10 cellular contexts compared by ENCODE assay signal in the genomic region with DNA sequence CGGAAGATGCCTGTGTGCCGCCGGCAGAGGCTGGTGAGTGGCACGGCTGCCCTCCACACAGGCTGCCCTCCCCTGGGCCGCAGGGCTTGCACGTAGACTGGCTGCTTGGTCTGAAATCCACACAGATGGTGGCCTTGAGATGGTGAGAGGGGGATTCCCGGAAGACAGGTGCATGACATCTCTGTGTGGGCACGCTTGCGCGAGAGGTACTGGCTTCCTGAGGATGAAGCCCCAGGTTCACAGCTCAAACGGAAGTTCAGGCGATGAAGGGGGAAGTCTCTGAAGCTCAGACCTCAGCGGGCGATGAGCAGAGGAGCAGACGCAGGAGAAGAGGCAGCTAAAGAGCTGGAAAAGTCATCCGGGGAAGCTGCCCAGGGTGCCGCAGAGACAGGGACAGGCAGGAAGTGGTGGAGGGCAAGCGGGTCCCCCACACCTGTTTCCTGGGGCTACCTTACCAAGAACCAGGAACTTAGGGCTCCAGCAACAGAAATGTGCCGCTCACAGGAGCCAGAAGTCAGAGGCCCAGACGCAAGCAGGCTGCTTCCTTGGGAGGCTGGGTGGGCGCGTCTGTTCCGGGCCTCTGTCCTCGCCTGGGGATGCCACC. TPM values are rescaled to one million over a fixed set of nuclear protein-coding genes. Genes with fewer than 3 reads are reported as not detected.
DNase-seq lines count a peak whose midpoint lies in the region; ATAC-seq and TF ChIP-seq lines count a peak whose summit lies in the region.
"Had no signal": no experiment of that assay in that cellular context is flagged by ENCODE, and none has a peak within 500 bp of the region (broad histone marks: within the 10 kb centered on the region; RNA-seq: fewer than 3 reads in every experiment).

No MANE protein-coding gene starts in this region.

- H3K9me3 ChIP-seq in HAP-1 (no peaks in the 10 kb centered on the region), tibial artery (no peaks in the 10 kb centered on the region)
- H3K9me3 ChIP-seq: upper lobe of left lung had no signal

- H3K27me3 ChIP-seq in HAP-1 (ENCODE audit: low read depth) (no peaks in the 10 kb centered on the region), tibial artery (peaks cover 0 to 12% of the 10 kb centered on the region in 2 donors)

- H3K4me3 ChIP-seq in HAP-1, result no peak overlapping the region
- no peak overlapping the region for H3K4me3 ChIP-seq in tibial artery

- H3K4me3 Mint-ChIP-seq in brain, result no peak overlapping the region
- peak overlapping the region; percentile 71 for H3K4me3 Mint-ChIP-seq in stimulated activated memory B cell treated with anti-CD40 and anti-IgM and Interleukin-4, amounts not matched to agents 10 μg/mL and 1 μg/mL and 100 μg/mL, for 72 hours

- in situ Hi-C loops in HAP-1 (cut with MboI; ENCODE audit: low sequenced_read_pairs), result no loop called here

- peak; percentile 79 for ATAC-seq in stimulated activated memory B cell treated with anti-CD40 and anti-IgM and Interleukin-4, amounts not matched to agents 10 μg/mL and 1 μg/mL and 100 μg/mL, for 72 hours
- no peak for ATAC-seq in HG02798 (IDR thresholded peaks at IDR 0.05; ENCODE audit: poor library complexity, unreplicated experiment)

- no peaks in the 10 kb centered on the region for H3K9me3 Mint-ChIP-seq in brain
- H3K9me3 Mint-ChIP-seq in stimulated activated memory B cell treated with anti-CD40 and anti-IgM and Interleukin-4, amounts not matched to agents 10 μg/mL and 1 μg/mL and 100 μg/mL, for 72 hours, result no peaks in the 10 kb centered on the region

- peaks cover 9% of the 10 kb centered on the region for H3K4me1 Mint-ChIP-seq in brain
- peaks cover 70% of the 10 kb centered on the region for H3K4me1 Mint-ChIP-seq in stimulated activated memory B cell treated with anti-CD40 and anti-IgM and Interleukin-4, amounts not matched to agents 10 μg/mL and 1 μg/mL and 100 μg/mL, for 72 hours

- no peaks in the 10 kb centered on the region for H3K27me3 Mint-ChIP-seq in brain
- H3K27me3 Mint-ChIP-seq in stimulated activated memory B cell treated with anti-CD40 and anti-IgM and Interleukin-4, amounts not matched to agents 10 μg/mL and 1 μg/mL and 100 μg/mL, for 72 hours, result no peaks in the 10 kb centered on the region

- H3K4me1 ChIP-seq in HAP-1 (peaks cover 4% of the 10 kb centered on the region), tibial artery (peaks cover 0 to 16% (median 8%) of the 10 kb centered on the region in 4 donors)

- no peak overlapping the region for H3K27ac ChIP-seq in tibial artery

- peak overlapping the region in 3 of 5 experiments; percentile 4 to 91 (median 19) for H3K27ac Mint-ChIP-seq in brain
- H3K27ac Mint-ChIP-seq in stimulated activated memory B cell treated with anti-CD40 and anti-IgM and Interleukin-4, amounts not matched to agents 10 μg/mL and 1 μg/mL and 100 μg/mL, for 72 hours, result peak overlapping the region; percentile 89

- intact Hi-C loops in tibial artery (cut with DNase I; ENCODE audit: low total_unique reads), result loop anchor here (5.0 kb wide), 1 partner anchor 282 kb away; no protein-coding TSS in a partner anchor

- TF ChIP-seq CTCF in GM20000 (IDR thresholded peaks at IDR 0.05; ENCODE audit: extremely low read depth, missing control alignments), result no peak
- TF ChIP-seq CTCF in brain (conservative IDR thresholded peaks at IDR 0.05), result no peak
- TF ChIP-seq CTCF in tibial artery (IDR thresholded peaks at IDR 0.05), result no peak

- peaks cover 7% of the 10 kb centered on the region; the same call in 1 of the 2 replicates for H3K36me3 ChIP-seq in HAP-1 (replicated peaks)
- H3K36me3 ChIP-seq in tibial artery, result peaks cover 4 to 50% (median 26%) of the 10 kb centered on the region in 3 donors

- peak; percentile 77 for DNase-seq in GM20000 (ENCODE audit: low spot score)
- peak; percentile 63 for DNase-seq in activated CD4-positive, CD25-positive, alpha-beta regulatory T cell treated with anti-CD3 and anti-CD28 coated beads, Interleukin-2, amount 50 U/mL, for 72 hours
- DNase-seq in HAP-1 (ENCODE audit: low spot score in 2 of 2), result no peak
- no peak for DNase-seq in OCI-M2 (lab: John Stamatoyannopoulos, UW; ENCODE audit: unreplicated experiment)
- no peak for DNase-seq in tibial artery
- DNase-seq: NCI-H2029 had no signal

- no peaks in the 10 kb centered on the region for H3K36me3 Mint-ChIP-seq in brain
- H3K36me3 Mint-ChIP-seq in stimulated activated memory B cell treated with anti-CD40 and anti-IgM and Interleukin-4, amounts not matched to agents 10 μg/mL and 1 μg/mL and 100 μg/mL, for 72 hours, result peaks cover 15% of the 10 kb centered on the region

RNA-seq across cellular contexts. Expression of gene CRELD2, which starts 7.2 kb away (rescaled TPM):
- 18.8 TPM for polyA plus RNA-seq in brain (ENCODE audit: insufficient read depth, low read depth, low replicate concordance)

RNA-seq across cellular contexts. Expression of gene ALG12, which starts 7.4 kb away (rescaled TPM):
- 10.8 TPM for polyA plus RNA-seq in brain (ENCODE audit: insufficient read depth, low read depth, low replicate concordance)

RNA-seq across cellular contexts. Expression of gene PIM3, which starts 34.9 kb away (rescaled TPM):
- polyA plus RNA-seq in brain (ENCODE audit: insufficient read depth, low read depth, low replicate concordance), result 49.4 TPM

Comparison
In these comparisons a context has a peak if more than half of its experiments do, and no peak if none do; other contexts are left out.
1. DNase-seq: peak in GM20000 (single experiment) and activated CD4-positive, CD25-positive, alpha-beta regulatory T cell treated with anti-CD3 and anti-CD28 coated beads, Interleukin-2, amount 50 U/mL, for 72 hours (single experiment); none in HAP-1 (0 of 2), OCI-M2 (single experiment) and tibial artery (0 of 2).